ENCODE assay signal across 8 cellular contexts in genomic region chr7:65006094-65006992, GRCh38. TPM values are rescaled to one million over a fixed set of nuclear protein-coding genes. Genes with fewer than 3 reads are reported as not detected.
DNase-seq lines count a peak whose midpoint lies in the region; ATAC-seq and TF ChIP-seq lines count a peak whose summit lies in the region.

Gene ERV3-1, minus strand, starts transcription at chr7:65006687. Its CDS starts 13,661 bp downstream, at chr7:64993026.

- H3K9me3 Mint-ChIP-seq in activated B cell treated with CpG ODN at 0.5 μM for 24 hours = peaks cover 15% of the 10 kb centered on the region

- H3K36me3 Mint-ChIP-seq in activated B cell treated with CpG ODN at 0.5 μM for 24 hours (ENCODE audit: low read depth) = peaks cover 35% of the 10 kb centered on the region

- H3K27me3 Mint-ChIP-seq in activated B cell treated with CpG ODN at 0.5 μM for 24 hours = no peaks in the 10 kb centered on the region

- peak within 1 kb of the TSS; percentile 95 for H3K27ac Mint-ChIP-seq in activated B cell treated with CpG ODN at 0.5 μM for 24 hours

- peak; percentile 69 for DNase-seq in AG04449 (ENCODE audit: low read depth, low spot score)
- peak; percentile 93 for DNase-seq in NCI-H226
- peak; percentile 77 for DNase-seq in activated B cell treated with CpG ODN at 0.5 μM for 24 hours
- peak; percentile 93 for DNase-seq in central memory CD4-positive, alpha-beta T cell
- DNase-seq in iris pigment epithelial cell (ENCODE audit: low read depth) = peak; percentile 96
- peak; percentile 79 to 87 for DNase-seq in stimulated activated CD4-positive, alpha-beta T cell treated with anti-CD3 and anti-CD28 coated beads, Interleukin-12 subunit alpha, Interleukin-12 subunit beta, amount 100 ng/mL, for 24 hours (ENCODE audit: low read depth in 2 of 2)

- peak; percentile 100 for ATAC-seq in GM18873 (IDR thresholded peaks at IDR 0.05; ENCODE audit: low FRiP score, unreplicated experiment)
- peak; percentile 100 for ATAC-seq in HG03139 (IDR thresholded peaks at IDR 0.05; ENCODE audit: unreplicated experiment)
- ATAC-seq in activated B cell treated with CpG ODN at 0.5 μM for 24 hours (ENCODE audit: low read depth) = peak; percentile 99

- peak within 1 kb of the TSS; percentile 98 for H3K4me3 Mint-ChIP-seq in activated B cell treated with CpG ODN at 0.5 μM for 24 hours

- H3K4me3 ChIP-seq in AG04449 (ENCODE audit: low read depth, low read length) = peak within 1 kb of the TSS; percentile 77

- CTCF ChIA-PET in AG04449 (lab: Yijun Ruan, JAX) (interaction anchor here (0.9 kb wide), 1 partner anchor 55 kb away, joined by 3 read pairs; no protein-coding TSS in a partner anchor), activated B cell treated with CpG ODN at 0.5 μM for 24 hours (lab: Charles Lee) (interaction anchor here (0.6 to 0.8 kb wide), 2 partner anchors 55 to 301 kb away, joined by 3 read pairs; no protein-coding TSS in a partner anchor)

- POLR2A ChIA-PET in AG04449 (lab: Yijun Ruan, JAX) (interaction anchor here (0.5 to 1.3 kb wide), 3 partner anchors 32 to 378 kb away, joined by 3 to 9 read pairs (median 9); no protein-coding TSS in a partner anchor), activated B cell treated with CpG ODN at 0.5 μM for 24 hours (lab: Charles Lee) (interaction anchor here (0.5 to 4.2 kb wide), 19 partner anchors 10 to 1838 kb away, joined by 3 to 27 read pairs (median 5); partner anchors contain the start of genes CRCP, ZNF107, ZNF138 and ZNF273)

- intact Hi-C loops in activated B cell treated with CpG ODN at 0.5 μM for 24 hours (cut with micrococcal nuclease) = loop anchor here (1.0 to 5.0 kb wide), 10 partner anchors 32 to 1080 kb away; partner anchors contain the start of genes ZNF138, ZNF273 and ZNF92

- no peak for TF ChIP-seq CTCF in AG04449 (IDR thresholded peaks at IDR 0.05; ENCODE audit: insufficient read depth, low read length, missing control alignments)
- no peak for TF ChIP-seq CTCF in activated B cell treated with CpG ODN at 0.5 μM for 24 hours (IDR thresholded peaks at IDR 0.05)

- H3K4me1 Mint-ChIP-seq in activated B cell treated with CpG ODN at 0.5 μM for 24 hours = peaks cover 46% of the 10 kb centered on the region

RNA-seq across cellular contexts. Expression of gene ERV3-1, which starts in this region (rescaled TPM):
- total RNA-seq in activated B cell treated with CpG ODN at 0.5 μM for 24 hours = 23.2 and 24.8 TPM in 2 replicates

Comparison
In these comparisons a context has a peak if more than half of its experiments do, and no peak if none do; other contexts are left out.
1. Peak in every context shown above with its lines: DNase-seq, ATAC-seq and H3K4me3 ChIP-seq.